18 cellular contexts compared by ENCODE assay signal in the genomic region with DNA sequence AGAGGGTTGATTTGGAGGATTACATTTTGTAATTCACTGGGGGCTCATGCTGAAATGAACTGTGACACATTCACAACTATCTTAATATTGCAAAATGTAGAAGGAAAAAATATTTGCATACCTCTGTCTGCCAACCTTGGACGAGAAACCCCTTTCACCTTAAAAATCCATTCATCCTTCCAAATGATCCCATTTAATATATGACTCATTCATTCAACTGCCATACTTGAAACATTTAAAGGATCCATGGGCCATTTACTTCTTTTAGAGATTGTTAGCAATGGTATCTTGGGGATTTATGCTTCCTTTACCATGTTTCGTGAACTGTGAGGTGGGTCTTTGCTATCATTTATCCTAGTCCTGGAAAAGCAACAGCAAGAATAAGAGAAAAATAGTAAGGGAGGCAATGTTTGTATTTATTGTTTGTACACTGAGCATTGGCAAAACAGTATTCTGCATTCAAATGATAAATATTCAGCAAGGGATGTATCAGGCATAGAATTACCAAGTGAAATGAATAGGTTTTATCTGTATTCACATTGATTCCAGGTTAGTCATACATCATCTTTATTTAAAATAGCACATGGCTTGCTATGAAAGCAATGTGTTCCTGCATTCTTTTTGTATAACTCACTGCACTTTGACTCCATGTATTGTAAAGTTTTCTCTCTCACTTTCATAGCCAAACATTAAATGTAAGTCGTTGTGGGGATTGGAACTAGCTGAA.
DNase-seq lines count a peak whose midpoint lies in the region; ATAC-seq and TF ChIP-seq lines count a peak whose summit lies in the region.
"Had no signal": no experiment of that assay in that cellular context is flagged by ENCODE, and none has a peak within 500 bp of the region (broad histone marks: within the 10 kb centered on the region; RNA-seq: fewer than 3 reads in every experiment).

No MANE protein-coding gene starts in this region.

- POLR2A ChIA-PET in RWPE1 (lab: Yijun Ruan, JAX; ENCODE audit: low non-redundant PET) = no interaction called here

- H3K9me3 ChIP-seq in esophagus muscularis mucosa (no peaks in the 10 kb centered on the region), lower lobe of right lung (no peaks in the 10 kb centered on the region)

- H3K4me1 Mint-ChIP-seq in glutamatergic neuron (ENCODE audit: low read depth, unreplicated experiment) = no peaks in the 10 kb centered on the region
- H3K4me1 Mint-ChIP-seq: activated CD4-positive, alpha-beta T cell treated with anti-CD3 and anti-CD28 coated beads, Interleukin-2, amount 10 ng/mL, durations not matched to agents 7 days and 5 days; CD8-positive, alpha-beta memory T cell; memory B cell had no signal

- peak; percentile 87 for ATAC-seq in omental fat pad (ENCODE audit: low FRiP score)
- ATAC-seq in lower lobe of right lung = no peak
- no peak for ATAC-seq in HG03175 (IDR thresholded peaks at IDR 0.05; ENCODE audit: unreplicated experiment)

- no peaks in the 10 kb centered on the region for H3K27me3 Mint-ChIP-seq in glutamatergic neuron (ENCODE audit: unreplicated experiment)
- H3K27me3 Mint-ChIP-seq: activated CD4-positive, alpha-beta T cell treated with anti-CD3 and anti-CD28 coated beads, Interleukin-2, amount 10 ng/mL, durations not matched to agents 7 days and 5 days; memory B cell had no signal

- CTCF ChIA-PET in RWPE1 (lab: Yijun Ruan, JAX) = no interaction called here

- H3K36me3 Mint-ChIP-seq in glutamatergic neuron (ENCODE audit: unreplicated experiment) = no peaks in the 10 kb centered on the region
- H3K36me3 Mint-ChIP-seq: CD8-positive, alpha-beta memory T cell; memory B cell had no signal

- WGBS in esophagus muscularis mucosa = 47% methylated on average over 3 of the region's 3 CpGs

- H3K4me3 ChIP-seq in esophagus muscularis mucosa = no peak overlapping the region
- H3K4me3 ChIP-seq in lower lobe of right lung = no peak overlapping the region
- H3K4me3 ChIP-seq: heart right ventricle had no signal

- DNase-seq in EH (ENCODE audit: low read depth) (peak; percentile 74), RWPE1 (ENCODE audit: low spot score) (peak; percentile 66), esophagus muscularis mucosa (ENCODE audit: extremely low spot score) (no peak), omental fat pad (ENCODE audit: low spot score) (no peak), lower lobe of right lung (no peak), glutamatergic neuron (no peak), NCI-H1436 (lab: John Stamatoyannopoulos, UW) (no peak)
- DNase-seq: activated CD4-positive, alpha-beta T cell treated with anti-CD3 and anti-CD28 coated beads, Interleukin-2, amount 10 ng/mL, durations not matched to agents 7 days and 5 days; activated effector memory CD4-positive, alpha-beta T cell treated with anti-CD3 and anti-CD28 coated beads, Interleukin-2, amount 50 U/mL, for 16 hours; CD8-positive, alpha-beta memory T cell; heart right ventricle; NCI-H2081; posterior cingulate gyrus; stimulated activated CD4-positive, alpha-beta T cell treated with anti-CD3 and anti-CD28 coated beads, Interleukin-4, amount 100 ng/mL, for 4 hours had no signal

- H3K27me3 ChIP-seq in esophagus muscularis mucosa (no peaks in the 10 kb centered on the region), lower lobe of right lung (ENCODE audit: low read depth) (no peaks in the 10 kb centered on the region)
- H3K27me3 ChIP-seq: heart right ventricle had no signal

- TF ChIP-seq POLR2A in esophagus muscularis mucosa (IDR thresholded peaks at IDR 0.05; ENCODE audit: low read depth) = no peak

- no peak overlapping the region for H3K27ac Mint-ChIP-seq in glutamatergic neuron (ENCODE audit: unreplicated experiment)
- H3K27ac Mint-ChIP-seq: activated CD4-positive, alpha-beta T cell treated with anti-CD3 and anti-CD28 coated beads, Interleukin-2, amount 10 ng/mL, durations not matched to agents 7 days and 5 days; memory B cell; T-helper 1 cell treated with Interleukin-12 subunit alpha and Interleukin-12 subunit beta and Interleukin-4 antibody, amounts not matched to agents 30 μg/mL and 1 μg/mL, for 36 hours had no signal

- no peaks in the 10 kb centered on the region for H3K36me3 ChIP-seq in esophagus muscularis mucosa
- H3K36me3 ChIP-seq in lower lobe of right lung = no peaks in the 10 kb centered on the region
- H3K36me3 ChIP-seq: heart right ventricle had no signal

- no peaks in the 10 kb centered on the region for H3K9me3 Mint-ChIP-seq in glutamatergic neuron (ENCODE audit: unreplicated experiment)

- H3K4me1 ChIP-seq in esophagus muscularis mucosa = peaks cover 0 to 24% (median 14%) of the 10 kb centered on the region in 4 donors
- H3K4me1 ChIP-seq in lower lobe of right lung = no peaks in the 10 kb centered on the region

- no peak for TF ChIP-seq EP300 in esophagus muscularis mucosa (IDR thresholded peaks at IDR 0.05)

- H3K27ac ChIP-seq in RWPE1 (no peak overlapping the region), esophagus muscularis mucosa (replicated peaks in 1 of 4) (peak overlapping the region; percentile 8 to 54 (median 36)), lower lobe of right lung (no peak overlapping the region)
- H3K27ac ChIP-seq: heart right ventricle, KMS-11 had no signal

- H3K4me3 Mint-ChIP-seq in glutamatergic neuron (ENCODE audit: unreplicated experiment) = no peak overlapping the region
- H3K4me3 Mint-ChIP-seq: activated CD4-positive, alpha-beta T cell treated with anti-CD3 and anti-CD28 coated beads, Interleukin-2, amount 10 ng/mL, durations not matched to agents 7 days and 5 days; CD8-positive, alpha-beta memory T cell; memory B cell; T-helper 1 cell treated with Interleukin-12 subunit alpha and Interleukin-12 subunit beta and Interleukin-4 antibody, amounts not matched to agents 30 μg/mL and 1 μg/mL, for 36 hours had no signal

- no peak for TF ChIP-seq CTCF in RWPE1 (conservative IDR thresholded peaks at IDR 0.05; ENCODE audit: low read depth)
- no peak for TF ChIP-seq CTCF in esophagus muscularis mucosa (IDR thresholded peaks at IDR 0.05)
- TF ChIP-seq CTCF in omental fat pad (IDR thresholded peaks at IDR 0.05) = no peak
- no peak for TF ChIP-seq CTCF in lower lobe of right lung (IDR thresholded peaks at IDR 0.05)
- no peak for TF ChIP-seq CTCF in glutamatergic neuron (IDR thresholded peaks at IDR 0.05; ENCODE audit: partially characterized antibody, unreplicated experiment)

- intact Hi-C loops in esophagus muscularis mucosa (cut with DNase I) (no loop called here), lower lobe of right lung (cut with DNase I) (no loop called here)

Comparison
In these comparisons a context has a peak if more than half of its experiments do, and no peak if none do; other contexts are left out.
1. DNase-seq: peak in EH (single experiment) and RWPE1 (single experiment); none in esophagus muscularis mucosa (single experiment), omental fat pad (single experiment), lower lobe of right lung (single experiment), glutamatergic neuron (single experiment) and NCI-H1436 (single experiment).
2. H3K27ac ChIP-seq: peak in esophagus muscularis mucosa (4 of 4); none in RWPE1 (single experiment) and lower lobe of right lung (single experiment).